In genomic region chr7:140062528-140063299, GRCh38 we compare ENCODE assay signal across 8 cellular contexts. TPM values are rescaled to one million over a fixed set of nuclear protein-coding genes. Genes with fewer than 3 reads are reported as not detected.
DNase-seq lines count a peak whose midpoint lies in the region; ATAC-seq and TF ChIP-seq lines count a peak whose summit lies in the region.

Gene PARP12, minus strand, starts transcription at chr7:140062951. Its CDS starts 104 bp downstream, at chr7:140062847.

- H3K4me1 ChIP-seq in lung (ENCODE audit: control insufficient read depth in 2 of 2, insufficient read depth in 2 of 2, low read length in 2 of 2), result peaks cover 10 to 25% of the 10 kb centered on the region in 2 donors

- peaks cover 13% of the 10 kb centered on the region for H3K36me3 Mint-ChIP-seq in activated CD4-positive, alpha-beta memory T cell treated with anti-CD3 and anti-CD28 coated beads for 36 hours

- WGBS in lung, 2 donors, result 0 to 1% methylated on average over 103 to 106 of the region's 106 CpGs

- in situ Hi-C loops in GM18951 (cut with MboI; ENCODE audit: low sequenced_read_pairs, unreplicated experiment), result no loop called here

- H3K27ac ChIP-seq in lung (ENCODE audit: low read depth in 1 of 2, low read length in 1 of 2), result peak within 1 kb of the TSS; percentile 81 to 99

- H3K4me3 ChIP-seq in AG09309 (ENCODE audit: control insufficient read depth, low read depth, low read length) (peak within 1 kb of the TSS; percentile 46), lung (peak within 1 kb of the TSS; percentile 94)

- CTCF ChIA-PET in activated CD4-positive, alpha-beta memory T cell treated with anti-CD3 and anti-CD28 coated beads for 36 hours (lab: Charles Lee), result interaction anchor here (0.7 to 1.5 kb wide), 4 partner anchors 12 to 1176 kb away, joined by 3 to 4 read pairs (median 3); no protein-coding TSS in a partner anchor

- no peaks in the 10 kb centered on the region for H3K27me3 Mint-ChIP-seq in activated CD4-positive, alpha-beta memory T cell treated with anti-CD3 and anti-CD28 coated beads for 36 hours

- H3K36me3 ChIP-seq in lung (ENCODE audit: control insufficient read depth in 2 of 2, insufficient read depth in 2 of 2, low read length in 2 of 2), result peaks cover 0 to under 1% of the 10 kb centered on the region in 2 donors

- H3K4me3 Mint-ChIP-seq in activated CD4-positive, alpha-beta memory T cell treated with anti-CD3 and anti-CD28 coated beads for 36 hours, result peak within 1 kb of the TSS; percentile 80

- POLR2A ChIA-PET in activated CD4-positive, alpha-beta memory T cell treated with anti-CD3 and anti-CD28 coated beads for 36 hours (lab: Charles Lee), result interaction anchor here (1.1 to 1.4 kb wide), 3 partner anchors 113 to 313 kb away, joined by 3 to 6 read pairs (median 4); no protein-coding TSS in a partner anchor

- peak; percentile 89 for ATAC-seq in HG03175 (IDR thresholded peaks at IDR 0.05; ENCODE audit: unreplicated experiment)
- ATAC-seq in lung (ENCODE audit: insufficient read depth, low FRiP score), result peak; percentile 89

- H3K27ac Mint-ChIP-seq in activated CD4-positive, alpha-beta memory T cell treated with anti-CD3 and anti-CD28 coated beads for 36 hours, result peak within 1 kb of the TSS; percentile 42

- intact Hi-C loops in activated CD4-positive, alpha-beta memory T cell treated with anti-CD3 and anti-CD28 coated beads for 36 hours (cut with micrococcal nuclease), result loop anchor here (2.0 to 10.0 kb wide), 4 partner anchors 112 to 1490 kb away; partner anchors contain the start of genes AGK and HIPK2

- TF ChIP-seq CTCF in AG09309 (IDR thresholded peaks at IDR 0.05; ENCODE audit: control insufficient read depth, insufficient read depth, low read depth, low read length, missing control alignments), result no peak
- TF ChIP-seq CTCF in lung (IDR thresholded peaks at IDR 0.05; ENCODE audit: control extremely low read depth, extremely low read depth), result no peak

- no peaks in the 10 kb centered on the region for H3K27me3 ChIP-seq in lung (ENCODE audit: control insufficient read depth, insufficient read depth)

- DNase-seq in AG09309 (ENCODE audit: low read depth) (peak; percentile 27), NCI-H510A (lab: John Stamatoyannopoulos, UW) (peak; percentile 60), ecto neural progenitor cell (ENCODE audit: low spot score) (peak; percentile 71), lung (ENCODE audit: low spot score) (peak; percentile 91)
- peak; percentile 89 for DNase-seq in activated CD4-positive, alpha-beta memory T cell treated with anti-CD3 and anti-CD28 coated beads for 36 hours
- peak; percentile 61 to 81 (median 79) for DNase-seq in stimulated activated CD4-positive, alpha-beta T cell treated with anti-CD3 and anti-CD28 coated beads, TNF-alpha, amount 100 ng/mL, for 4 hours (ENCODE audit: low read depth in 3 of 3)

- H3K4me1 Mint-ChIP-seq in activated CD4-positive, alpha-beta memory T cell treated with anti-CD3 and anti-CD28 coated beads for 36 hours (ENCODE audit: low read depth), result peaks cover 34% of the 10 kb centered on the region

- peak; percentile 81 for TF ChIP-seq POLR2A in GM18951 (IDR thresholded peaks at IDR 0.05; ENCODE audit: extremely low read depth, insufficient read depth, insufficient read length)

- H3K9me3 Mint-ChIP-seq in activated CD4-positive, alpha-beta memory T cell treated with anti-CD3 and anti-CD28 coated beads for 36 hours, result peaks cover 19% of the 10 kb centered on the region

- H3K9me3 ChIP-seq in lung (ENCODE audit: control insufficient read depth in 2 of 2, insufficient read depth in 1 of 2, low read length in 1 of 2), result peaks cover 0 to 4% of the 10 kb centered on the region in 2 donors

RNA-seq across cellular contexts. Expression of gene PARP12, which starts in this region (rescaled TPM):
- total RNA-seq in activated CD4-positive, alpha-beta memory T cell treated with anti-CD3 and anti-CD28 coated beads for 36 hours, result 10 to 100 TPM; 26.7 to 30.6 TPM
- total RNA-seq in lung, result 10 to 100 TPM; 49.6 to 56.8 TPM
- polyA plus RNA-seq in lung, result 10 to 100 TPM; 30.0 to 45.7 TPM

Comparison
In these comparisons a context has a peak if more than half of its experiments do, and no peak if none do; other contexts are left out.
1. Peak in every context shown above with its lines: DNase-seq, ATAC-seq, H3K4me3 ChIP-seq and H3K27ac ChIP-seq.
2. DNase-seq: peak in every context shown above with its lines; median percentile 91 in lung; 89 in activated CD4-positive, alpha-beta memory T cell treated with anti-CD3 and anti-CD28 coated beads for 36 hours; 79 in stimulated activated CD4-positive, alpha-beta T cell treated with anti-CD3 and anti-CD28 coated beads, TNF-alpha, amount 100 ng/mL, for 4 hours; 71 in ecto neural progenitor cell; 60 in NCI-H510A; 27 in AG09309.